Comparison of ENCODE assay signal across 8 cellular contexts in the genomic region with DNA sequence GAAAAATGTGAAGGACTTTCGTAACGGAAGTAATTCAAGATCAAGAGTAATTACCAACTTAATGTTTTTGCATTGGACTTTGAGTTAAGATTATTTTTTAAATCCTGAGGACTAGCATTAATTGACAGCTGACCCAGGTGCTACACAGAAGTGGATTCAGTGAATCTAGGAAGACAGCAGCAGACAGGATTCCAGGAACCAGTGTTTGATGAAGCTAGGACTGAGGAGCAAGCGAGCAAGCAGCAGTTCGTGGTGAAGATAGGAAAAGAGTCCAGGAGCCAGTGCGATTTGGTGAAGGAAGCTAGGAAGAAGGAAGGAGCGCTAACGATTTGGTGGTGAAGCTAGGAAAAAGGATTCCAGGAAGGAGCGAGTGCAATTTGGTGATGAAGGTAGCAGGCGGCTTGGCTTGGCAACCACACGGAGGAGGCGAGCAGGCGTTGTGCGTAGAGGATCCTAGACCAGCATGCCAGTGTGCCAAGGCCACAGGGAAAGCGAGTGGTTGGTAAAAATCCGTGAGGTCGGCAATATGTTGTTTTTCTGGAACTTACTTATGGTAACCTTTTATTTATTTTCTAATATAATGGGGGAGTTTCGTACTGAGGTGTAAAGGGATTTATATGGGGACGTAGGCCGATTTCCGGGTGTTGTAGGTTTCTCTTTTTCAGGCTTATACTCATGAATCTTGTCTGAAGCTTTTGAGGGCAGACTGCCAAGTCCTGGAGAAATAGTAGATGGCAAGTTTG. TPM values are rescaled to one million over a fixed set of nuclear protein-coding genes. Genes with fewer than 3 reads are reported as not detected.
A peak's percentile ranks its signal among the peaks of the same experiment; 100 is the strongest.
DNase-seq lines count a peak whose midpoint lies in the region; ATAC-seq and TF ChIP-seq lines count a peak whose summit lies in the region.

No MANE protein-coding gene starts in this region.

- ATAC-seq in HG03025 (IDR thresholded peaks at IDR 0.05; ENCODE audit: low FRiP score, unreplicated experiment), result no peak

- no peak for TF ChIP-seq CTCF in astrocyte of the spinal cord (IDR thresholded peaks at IDR 0.05; ENCODE audit: low read depth, low read length)

- H3K4me3 ChIP-seq in astrocyte of the spinal cord (ENCODE audit: low read depth, low read length), result peak overlapping the region; percentile 91

- H3K27ac ChIP-seq in temporal lobe (ENCODE audit: low read depth, low read length), result peak overlapping the region; percentile 100

- DNase-seq in NCI-H1092 treated with DMSO at 0.1 percent for 48 hours (lab: John Stamatoyannopoulos, UW), result peak; percentile 71
- no peak for DNase-seq in NCI-H1092 (lab: John Stamatoyannopoulos, UW)
- DNase-seq in NCI-H69 (lab: John Stamatoyannopoulos, UW), result peak; percentile 80
- peak; percentile 65 for DNase-seq in astrocyte of the spinal cord (ENCODE audit: low read depth, low spot score)
- peak; percentile 68 for DNase-seq in kidney tubule cell (ENCODE audit: low spot score)
- DNase-seq in COLO829 (ENCODE audit: low spot score), result no peak

- in situ Hi-C loops in astrocyte of the spinal cord (cut with HindIII; ENCODE audit: low sequenced_read_pairs), result no loop called here

RNA-seq across cellular contexts. Expression of gene MALAT1, which starts 1.6 kb away (rescaled TPM):
- 8,183 TPM for total RNA-seq in temporal lobe

RNA-seq across cellular contexts. Expression of gene SCYL1, which starts 24.4 kb away (rescaled TPM):
- total RNA-seq in temporal lobe, result 34.2 TPM

RNA-seq across cellular contexts. Expression of gene LTBP3, which starts 57.7 kb away (rescaled TPM):
- total RNA-seq in temporal lobe, result 38.6 TPM

Comparison
In these comparisons a context has a peak if more than half of its experiments do, and no peak if none do; other contexts are left out.
1. DNase-seq: peak in NCI-H1092 treated with DMSO at 0.1 percent for 48 hours (single experiment), NCI-H69 (single experiment), astrocyte of the spinal cord (single experiment) and kidney tubule cell (single experiment); none in NCI-H1092 (single experiment) and COLO829 (single experiment).